In the genomic region with DNA sequence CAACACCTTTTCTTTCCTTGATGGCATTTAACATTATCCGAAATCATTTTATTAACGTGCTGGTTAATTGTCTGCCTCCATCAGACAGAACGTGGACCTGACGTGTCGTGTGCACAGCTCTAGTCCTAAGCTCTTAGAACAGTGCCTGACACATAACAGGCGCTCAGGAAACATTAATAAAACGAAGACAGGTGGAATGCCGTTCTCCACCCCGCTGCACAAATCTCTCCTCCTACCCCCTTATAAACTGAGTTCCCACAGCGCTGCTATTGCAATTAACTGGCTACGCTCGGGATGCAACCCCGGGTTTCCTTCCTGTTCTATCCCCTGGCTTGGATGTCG, we compare ENCODE assay signal across 8 cellular contexts. TPM values are rescaled to one million over a fixed set of nuclear protein-coding genes. Genes with fewer than 3 reads are reported as not detected.
DNase-seq lines count a peak whose midpoint lies in the region; ATAC-seq and TF ChIP-seq lines count a peak whose summit lies in the region.

No MANE protein-coding gene starts in this region.

- no peaks in the 10 kb centered on the region for H3K27me3 ChIP-seq in OCI-LY1 (ENCODE audit: insufficient read depth, low read length)
- no peaks in the 10 kb centered on the region for H3K27me3 ChIP-seq in colonic mucosa

- H4K20me1 ChIP-seq in OCI-LY1 (ENCODE audit: insufficient read depth, low read length): no peaks in the 10 kb centered on the region

- peaks cover 51% of the 10 kb centered on the region for H3K79me2 ChIP-seq in OCI-LY1 (ENCODE audit: insufficient read depth, low read length)

- H3K9ac ChIP-seq in OCI-LY1 (ENCODE audit: low read length) (peak overlapping the region; percentile 83), colonic mucosa (ENCODE audit: low read depth in 2 of 2, low read length in 2 of 2) (peak overlapping the region; percentile 71 to 93)

- H3K4me2 ChIP-seq in OCI-LY1 (ENCODE audit: low read length): peak overlapping the region; percentile 96

- peaks cover 38% of the 10 kb centered on the region for H3K4me1 ChIP-seq in OCI-LY1 (ENCODE audit: insufficient read depth, low read length, severe bottlenecking)
- H3K4me1 ChIP-seq in colonic mucosa: no peaks in the 10 kb centered on the region

- intact Hi-C loops in colonic mucosa (cut with DNase I): no loop called here

- peak; percentile 21 for ATAC-seq in GM18502 (IDR thresholded peaks at IDR 0.05; ENCODE audit: poor library complexity, unreplicated experiment)
- peak; percentile 1 for ATAC-seq in HG03095 (IDR thresholded peaks at IDR 0.05; ENCODE audit: unreplicated experiment)

- H3K9me2 ChIP-seq in OCI-LY1 (ENCODE audit: low read depth, low read length): no peaks in the 10 kb centered on the region

- peak overlapping the region; percentile 93 for H3K4me3 Mint-ChIP-seq in mesothelial cell of epicardium

- peaks cover 21% of the 10 kb centered on the region for H3K36me3 ChIP-seq in OCI-LY1 (ENCODE audit: insufficient read depth, low read length)
- no peaks in the 10 kb centered on the region for H3K36me3 ChIP-seq in colonic mucosa

- no peak for DNase-seq in colonic mucosa
- DNase-seq in mesothelial cell of epicardium (ENCODE audit: low spot score in 2 of 2, unreplicated experiment in 2 of 2): no peak
- DNase-seq in UCSD-AML1 (lab: John Stamatoyannopoulos, UW; ENCODE audit: unreplicated experiment): no peak
- no peak for DNase-seq in NCI-H446 treated with DMSO at 0.1 percent for 48 hours (lab: John Stamatoyannopoulos, UW)

- no peaks in the 10 kb centered on the region for H3K9me3 Mint-ChIP-seq in mesothelial cell of epicardium

- H3K36me3 Mint-ChIP-seq in mesothelial cell of epicardium: no peaks in the 10 kb centered on the region

- no peaks in the 10 kb centered on the region for H3K9me3 ChIP-seq in OCI-LY1 (ENCODE audit: low read length)
- H3K9me3 ChIP-seq in colonic mucosa: no peaks in the 10 kb centered on the region

- no peak overlapping the region for H2AFZ ChIP-seq in OCI-LY1 (ENCODE audit: low read length)

- TF ChIP-seq CTCF in 22Rv1 (IDR thresholded peaks at IDR 0.05) (no peak), OCI-LY1 (IDR thresholded peaks at IDR 0.05; ENCODE audit: low read length) (no peak), colonic mucosa (IDR thresholded peaks at IDR 0.05) (no peak), mesothelial cell of epicardium (IDR thresholded peaks at IDR 0.05; ENCODE audit: unreplicated experiment) (no peak)

- no peaks in the 10 kb centered on the region for H3F3A ChIP-seq in OCI-LY1 (ENCODE audit: insufficient read depth, low read length)

- H3K27ac Mint-ChIP-seq in mesothelial cell of epicardium: peak overlapping the region; percentile 99

- peak overlapping the region; percentile 95 for H3K27ac ChIP-seq in 22Rv1
- H3K27ac ChIP-seq in OCI-LY1 (ENCODE audit: low read depth, low read length, poor library complexity, severe bottlenecking): peak overlapping the region; percentile 85
- peak overlapping the region; percentile 83 for H3K27ac ChIP-seq in colonic mucosa

- H3K4me3 ChIP-seq in OCI-LY1 (ENCODE audit: low read depth, low read length, poor library complexity, severe bottlenecking) (peak overlapping the region; percentile 78), colonic mucosa (peak overlapping the region; percentile 94)

- H3K27me3 Mint-ChIP-seq in mesothelial cell of epicardium (ENCODE audit: low read depth): no peaks in the 10 kb centered on the region

- H3K4me1 Mint-ChIP-seq in mesothelial cell of epicardium: peaks cover 23% of the 10 kb centered on the region

RNA-seq across cellular contexts. Expression of gene FARSB, which starts 0.5 kb away (rescaled TPM):
- total RNA-seq in colonic mucosa: 10 to 100 TPM; 21.9 to 34.6 TPM
- 17.7 to 19.1 TPM (median 18.5 TPM) in 3 replicates for total RNA-seq in mesothelial cell of epicardium

RNA-seq across cellular contexts. Expression of gene MOGAT1, which starts 16.1 kb away (rescaled TPM):
- total RNA-seq in colonic mucosa (under 1 TPM in 1 of 2 donors, not detected in 1; 0.24 TPM), mesothelial cell of epicardium (not detected in 3 replicates)
